ENCODE assay signal across 11 cellular contexts in the genomic region with DNA sequence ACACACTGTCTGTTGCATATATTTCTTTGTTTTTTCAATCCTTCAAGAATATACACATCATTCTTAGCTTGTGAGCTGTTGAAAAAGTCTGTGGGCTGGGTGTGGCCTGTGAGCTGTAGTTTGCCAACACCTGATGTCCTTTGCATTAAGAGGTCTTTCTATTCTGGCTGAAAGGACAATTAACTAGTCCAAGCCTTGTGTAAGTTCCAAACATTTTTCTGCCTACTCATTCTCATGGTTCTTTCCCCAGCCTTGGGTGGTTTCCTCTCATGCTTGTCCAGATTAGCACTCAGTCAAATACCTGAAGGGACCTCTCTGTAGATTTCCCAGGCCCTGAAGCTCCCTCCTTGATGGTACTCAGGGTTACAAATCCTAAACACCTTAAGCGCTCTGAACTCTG. TPM values are rescaled to one million over a fixed set of nuclear protein-coding genes. Genes with fewer than 3 reads are reported as not detected.
DNase-seq lines count a peak whose midpoint lies in the region; ATAC-seq, FAIRE-seq and TF ChIP-seq lines count a peak whose summit lies in the region.
"Had no signal": no experiment of that assay in that cellular context is flagged by ENCODE, and none has a peak within 500 bp of the region (broad histone marks: within the 10 kb centered on the region; RNA-seq: fewer than 3 reads in every experiment).

No MANE protein-coding gene starts in this region.

- CTCF ChIA-PET in Caco-2 (lab: Charles Lee): interaction anchor here (1.2 to 1.4 kb wide), 2 partner anchors 53 to 54 kb away, joined by 3 to 6 read pairs; no protein-coding TSS in a partner anchor
- CTCF ChIA-PET in GM12878 (lab: Yijun Ruan, JAX): interaction anchor here (0.7 to 2.3 kb wide), 9 partner anchors 11 to 81 kb away, joined by 3 to 8 read pairs (median 3); no protein-coding TSS in a partner anchor

- H3K9ac ChIP-seq in GM12878 (ENCODE audit: control insufficient read depth, insufficient read depth, low read length): no peak overlapping the region

- H3K27ac Mint-ChIP-seq in Caco-2 (ENCODE audit: unreplicated experiment) (peak overlapping the region; percentile 45), naive B cell (peak overlapping the region in 4 of 6 donors; percentile 4 to 84 (median 49))

- H3K79me2 ChIP-seq in GM12878 (ENCODE audit: control insufficient read depth, insufficient read depth, low read length): no peaks in the 10 kb centered on the region

- no peak overlapping the region for H3K4me3 ChIP-seq in Caco-2 (ENCODE audit: low read depth, low read length)
- H3K4me3 ChIP-seq in GM12878: no peak overlapping the region
- H3K4me3 ChIP-seq: skin epidermis had no signal

- RAD21 ChIA-PET in GM12878 (lab: Charles Lee; ENCODE audit: unreplicated experiment): interaction anchor here (0.6 to 6.3 kb wide), 5 partner anchors 18 to 109 kb away, joined by 3 to 52 read pairs (median 18); a partner anchor contains a TSS

- TF ChIP-seq POLR2A in GM12878 (IDR thresholded peaks at IDR 0.05; ENCODE audit: low read depth, low read length): no peak

- H3K4me1 Mint-ChIP-seq in Caco-2 (ENCODE audit: low read depth, unreplicated experiment) (peaks cover 49% of the 10 kb centered on the region), naive B cell (peaks cover 16 to 42% (median 36%) of the 10 kb centered on the region in 3 donors)

- H3K27me3 ChIP-seq in Caco-2 (replicated peaks; ENCODE audit: control insufficient read depth, insufficient read depth, low read length) (no peaks in the 10 kb centered on the region), GM12878 (replicated peaks in 1 of 2; ENCODE audit: control insufficient read depth in 2 of 2, insufficient read depth in 2 of 2, low read length in 1 of 2) (no peaks in the 10 kb centered on the region)

- H3K9me3 Mint-ChIP-seq in Caco-2 (ENCODE audit: unreplicated experiment): peaks cover 10% of the 10 kb centered on the region
- peaks cover 0 to 2% (median 0%) of the 10 kb centered on the region in 7 donors for H3K9me3 Mint-ChIP-seq in naive B cell
- H3K9me3 Mint-ChIP-seq: effector memory CD8-positive, alpha-beta T cell had no signal

- in situ Hi-C loops in GM12878 (cut with MboI): no loop called here

- H2AFZ ChIP-seq in GM12878 (ENCODE audit: control insufficient read depth, low read depth, low read length): no peak overlapping the region

- H3K4me3 Mint-ChIP-seq in Caco-2 (ENCODE audit: unreplicated experiment): no peak overlapping the region
- H3K4me3 Mint-ChIP-seq in naive B cell: no peak overlapping the region
- H3K4me3 Mint-ChIP-seq: effector memory CD8-positive, alpha-beta T cell had no signal

- DNase-seq in Caco-2: peak; percentile 16 to 53
- peak; percentile 18 for DNase-seq in H4 (ENCODE audit: low spot score)
- DNase-seq in GM12878 (ENCODE audit: low read depth, low spot score): no peak
- DNase-seq in naive B cell: no peak
- DNase-seq: activated CD4-positive, alpha-beta T cell treated with anti-CD3 and anti-CD28 coated beads, Interleukin-2, amount 50 U/mL, for 1 hour; effector memory CD8-positive, alpha-beta T cell; MV-4-11 had no signal

- ATAC-seq in GM12878 (peak; percentile 28), naive B cell (ENCODE audit: low read depth in 2 of 2) (no peak), GM18858 (IDR thresholded peaks at IDR 0.05; ENCODE audit: unreplicated experiment) (no peak), GM21737 (IDR thresholded peaks at IDR 0.05; ENCODE audit: unreplicated experiment) (no peak), GM21529 (IDR thresholded peaks at IDR 0.05; ENCODE audit: unreplicated experiment) (no peak)
- ATAC-seq: effector memory CD8-positive, alpha-beta T cell had no signal

- H3K36me3 Mint-ChIP-seq in Caco-2 (ENCODE audit: insufficient read depth, unreplicated experiment) (peaks cover 10% of the 10 kb centered on the region), naive B cell (no peaks in the 10 kb centered on the region)

- H3K27me3 Mint-ChIP-seq in Caco-2 (ENCODE audit: insufficient read depth, unreplicated experiment) (no peaks in the 10 kb centered on the region), naive B cell (no peaks in the 10 kb centered on the region)
- H3K27me3 Mint-ChIP-seq: effector memory CD8-positive, alpha-beta T cell had no signal

- 100% methylated on average over 1 of the region's 1 CpG for WGBS in GM12878 (ENCODE audit: insufficient coverage, insufficient replicate concordance, low lambda C conversion rate, missing lambda C conversion rate)

- TF ChIP-seq CTCF in Caco-2 (IDR thresholded peaks at IDR 0.05; ENCODE audit: insufficient read depth in 1 of 2, low read depth in 1 of 2, low read length in 1 of 2, severe bottlenecking in 1 of 2, unreplicated experiment in 1 of 2) (no peak), GM12878 (IDR thresholded peaks at IDR 0.05 in 2 of 3, conservative IDR thresholded peaks at IDR 0.05 in 1 of 3; ENCODE audit: control insufficient read depth in 2 of 3, extremely low read depth in 1 of 3, insufficient read depth in 1 of 3, low read depth in 3 of 3, low read length in 3 of 3) (no peak)

- TF ChIP-seq EP300 in GM12878 (IDR thresholded peaks at IDR 0.05; ENCODE audit: borderline replicate concordance in 1 of 2, control insufficient read depth in 1 of 2, low read depth in 2 of 2, low read length in 2 of 2): no peak

- FAIRE-seq in GM12878 (lab: Jason Lieb, UNC): no peak

- H3K36me3 ChIP-seq in Caco-2 (ENCODE audit: control insufficient read depth, insufficient read depth, low read length) (no peaks in the 10 kb centered on the region), GM12878 (ENCODE audit: control insufficient read depth in 2 of 2, insufficient read depth in 2 of 2, low read length in 1 of 2) (no peaks in the 10 kb centered on the region)

- no peak overlapping the region for H3K27ac ChIP-seq in GM12878 (ENCODE audit: control insufficient read depth, insufficient read depth)
- H3K27ac ChIP-seq: skin epidermis had no signal

- SMC1A ChIA-PET in GM12878 (lab: Charles Lee; ENCODE audit: uncharacterized antibody, unreplicated experiment): interaction anchor here (0.7 to 10.2 kb wide), 10 partner anchors 11 to 134 kb away, joined by 3 to 136 read pairs (median 8); a partner anchor contains a TSS

- intact Hi-C loops in Caco-2 (cut with micrococcal nuclease; ENCODE audit: unreplicated experiment): no loop called here
- intact Hi-C loops in GM12878 (cut with micrococcal nuclease; ENCODE audit: unreplicated experiment): no loop called here

- no peak for TF ChIP-seq RAD21 in GM12878 (IDR thresholded peaks at IDR 0.05; ENCODE audit: insufficient read depth, low read depth, low read length)

- POLR2A ChIA-PET in Caco-2 (lab: Charles Lee) (interaction anchor here (1.0 to 2.0 kb wide), 2 partner anchors 57 to 60 kb away, joined by 3 to 13 read pairs; a partner anchor contains a TSS), GM12878 (lab: Charles Lee) (interaction anchor here (0.8 to 10.3 kb wide), 4 partner anchors 11 to 57 kb away, joined by 3 to 102 read pairs (median 8); a partner anchor contains a TSS)

- no peaks in the 10 kb centered on the region for H4K20me1 ChIP-seq in GM12878 (ENCODE audit: control insufficient read depth, insufficient read depth)

- peaks cover 73% of the 10 kb centered on the region for H3K4me1 ChIP-seq in Caco-2
- peaks cover 13% of the 10 kb centered on the region for H3K4me1 ChIP-seq in GM12878 (ENCODE audit: control insufficient read depth, insufficient read depth, low read length)

- H3K9me3 ChIP-seq in Caco-2 (no peaks in the 10 kb centered on the region), GM12878 (replicated peaks; ENCODE audit: control insufficient read depth, insufficient read depth, low read length) (no peaks in the 10 kb centered on the region)

- H3K4me2 ChIP-seq in GM12878 (ENCODE audit: control insufficient read depth, insufficient read depth): no peak overlapping the region

- BruUV-seq in Caco-2 (replicated peaks; lab: Mats Ljungman, UMichigan) (no TSS peak), GM12878 (replicated peaks; lab: Mats Ljungman, UMichigan) (no TSS peak)

TF ChIP-seq in GM12878, 131 proteins besides CTCF, POLR2A, EP300 and RAD21 (continues in another document):
- TF ChIP-seq NR2C1 (IDR thresholded peaks at IDR 0.05) (no peak), CBX3 (IDR thresholded peaks at IDR 0.05; ENCODE audit: borderline replicate concordance, low read depth) (no peak), GATAD2B (conservative IDR thresholded peaks at IDR 0.05; ENCODE audit: low read depth) (no peak), IRF4 (IDR thresholded peaks at IDR 0.05; ENCODE audit: low read depth, low read length) (no peak)
- TF ChIP-seq, protein P1, sequence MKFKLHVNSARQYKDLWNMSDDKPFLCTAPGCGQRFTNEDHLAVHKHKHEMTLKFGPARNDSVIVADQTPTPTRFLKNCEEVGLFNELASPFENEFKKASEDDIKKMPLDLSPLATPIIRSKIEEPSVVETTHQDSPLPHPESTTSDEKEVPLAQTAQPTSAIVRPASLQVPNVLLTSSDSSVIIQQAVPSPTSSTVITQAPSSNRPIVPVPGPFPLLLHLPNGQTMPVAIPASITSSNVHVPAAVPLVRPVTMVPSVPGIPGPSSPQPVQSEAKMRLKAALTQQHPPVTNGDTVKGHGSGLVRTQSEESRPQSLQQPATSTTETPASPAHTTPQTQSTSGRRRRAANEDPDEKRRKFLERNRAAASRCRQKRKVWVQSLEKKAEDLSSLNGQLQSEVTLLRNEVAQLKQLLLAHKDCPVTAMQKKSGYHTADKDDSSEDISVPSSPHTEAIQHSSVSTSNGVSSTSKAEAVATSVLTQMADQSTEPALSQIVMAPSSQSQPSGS (IDR thresholded peaks at IDR 0.05; ENCODE audit: low read length): no peak

RNA-seq across cellular contexts. Expression of a gene that starts 57.8 kb away (rescaled TPM):
- 89.8 and 91.4 TPM in 2 replicates for total RNA-seq in Caco-2 (2022)
- total RNA-seq in H4 (2014; rRNA removed; shearing (Covaris generic)): 17.9 and 19.8 TPM in 2 replicates
- 236 and 247 TPM in 2 replicates for total RNA-seq in GM12878 (2013; cell fraction: nucleolus; rRNA removed)
- 41.5 and 47.5 TPM in 2 replicates for total RNA-seq in GM12878 (2014; rRNA removed)
- total RNA-seq in GM12878 (2014; rRNA removed; fragmentation: Illumina TruSeq; extraction: Trizol): 64.3 and 65.7 TPM in 2 replicates
- total RNA-seq in GM12878 (2021): 44.9 and 51.8 TPM in 2 replicates
- 4.3 TPM for polyA plus RNA-seq in GM12878 (2011; ENCODE audit: low read depth)
- 31.6 and 50.2 TPM in 2 replicates for polyA plus RNA-seq in GM12878 (2011; rRNA removed)
- polyA plus RNA-seq in GM12878 (2011; cell fraction: cytosol; rRNA removed): 5.9 and 7.6 TPM in 2 replicates
- 65.5 and 84.2 TPM in 2 replicates for polyA plus RNA-seq in GM12878 (2011; cell fraction: nucleus; rRNA removed)
- polyA plus RNA-seq in GM12878 (2012): 12.9 and 16.4 TPM in 2 replicates
- 36.6 and 53.7 TPM in 2 replicates for polyA plus RNA-seq in GM12878 (2014; fragmentation: Illumina TruSeq; extraction: Trizol)
- polyA plus RNA-seq in GM12878 (2014; fragmentation: Nextera tagmentation; extraction: Ambion mirVana): 10 to 100 TPM; 22.9 to 24.1 TPM
- 30.4 and 38.3 TPM in 2 replicates for polyA plus RNA-seq in GM12878 (2014; rRNA removed)
- 10 to 100 TPM; 57.0 to 60.3 TPM for polyA plus RNA-seq in GM12878 (2016; fragmentation: Nextera tagmentation; extraction: Ambion mirVana)
- 32.7 and 34.8 TPM in 2 replicates for polyA minus RNA-seq in GM12878 (2011; rRNA and poly(A)+ RNA removed)
- 11.5 and 15.8 TPM in 2 replicates for polyA minus RNA-seq in GM12878 (2011; cell fraction: cytosol; rRNA and poly(A)+ RNA removed)
- 93.1 and 134 TPM in 2 replicates for polyA minus RNA-seq in GM12878 (2011; cell fraction: nucleus; rRNA and poly(A)+ RNA removed)
- 1 to 10 TPM; 2.1 to 8.0 (median 4.8) TPM for polyA plus RNA-seq in naive B cell (ENCODE audit: low read depth in 6 of 6)

Comparison
In these comparisons a context has a peak if more than half of its experiments do, and no peak if none do; other contexts are left out.
1. DNase-seq: peak in Caco-2 (2 of 2) and H4 (single experiment); none in GM12878 (single experiment) and naive B cell (single experiment).